10 cellular contexts compared by ENCODE assay signal in the genomic region with DNA sequence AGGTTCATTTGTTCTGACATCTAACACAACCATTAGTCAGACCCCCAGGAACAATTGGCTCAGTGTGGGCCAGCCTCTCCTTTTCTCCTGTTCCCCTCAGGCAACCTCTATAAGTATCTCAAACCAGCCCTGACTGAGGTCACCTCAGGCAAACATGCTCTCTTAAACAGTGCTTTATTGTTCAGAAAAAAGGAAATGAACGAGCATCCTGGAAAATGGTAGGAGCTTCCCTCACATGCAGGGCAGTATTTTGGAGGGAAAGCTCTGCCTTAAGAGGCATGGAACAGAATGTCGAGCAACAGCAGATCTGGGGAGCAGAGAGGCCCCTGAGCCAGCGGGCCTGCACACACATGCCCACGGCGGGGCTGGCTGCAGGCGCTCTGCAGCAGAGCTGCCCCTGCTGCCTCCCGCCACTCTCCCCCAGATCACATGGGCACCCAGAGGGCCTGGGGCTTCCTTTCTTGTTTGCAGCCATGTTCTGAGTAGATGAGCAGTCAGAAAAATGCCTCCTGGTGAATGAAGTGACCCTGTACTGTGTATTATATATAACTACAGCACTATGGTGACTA. TPM values are rescaled to one million over a fixed set of nuclear protein-coding genes. Genes with fewer than 3 reads are reported as not detected.
DNase-seq lines count a peak whose midpoint lies in the region; ATAC-seq lines count a peak whose summit lies in the region.
"Had no signal": no experiment of that assay in that cellular context is flagged by ENCODE, and none has a peak within 500 bp of the region (broad histone marks: within the 10 kb centered on the region; RNA-seq: fewer than 3 reads in every experiment).

No MANE protein-coding gene starts in this region.

- H3K27me3 ChIP-seq in adipocyte (replicated peaks; ENCODE audit: control insufficient read depth, insufficient read depth, low read length) = no peaks in the 10 kb centered on the region
- H3K27me3 ChIP-seq: gastrocnemius medialis, sigmoid colon had no signal

- no peak overlapping the region for H3K4me3 ChIP-seq in adipocyte (ENCODE audit: low read length)
- H3K4me3 ChIP-seq: gastrocnemius medialis, sigmoid colon had no signal

- no peaks in the 10 kb centered on the region for H3K36me3 Mint-ChIP-seq in activated T-helper 17 cell treated with anti-CD3 and anti-CD28 coated beads, Interleukin-2, amount 50 U/mL, for 72 hours (ENCODE audit: low read depth)

- H3K27ac Mint-ChIP-seq in activated T-helper 17 cell treated with anti-CD3 and anti-CD28 coated beads, Interleukin-2, amount 50 U/mL, for 72 hours = no peak overlapping the region

- no peak overlapping the region for H3K4me3 Mint-ChIP-seq in activated T-helper 17 cell treated with anti-CD3 and anti-CD28 coated beads, Interleukin-2, amount 50 U/mL, for 72 hours

- in situ Hi-C loops in G401 (cut with HindIII; ENCODE audit: low sequenced_read_pairs) = no loop called here

- H3K4me1 Mint-ChIP-seq in activated T-helper 17 cell treated with anti-CD3 and anti-CD28 coated beads, Interleukin-2, amount 50 U/mL, for 72 hours = no peaks in the 10 kb centered on the region

- no peaks in the 10 kb centered on the region for H3K9me3 Mint-ChIP-seq in activated T-helper 17 cell treated with anti-CD3 and anti-CD28 coated beads, Interleukin-2, amount 50 U/mL, for 72 hours

- no peak overlapping the region for H3K9ac ChIP-seq in adipocyte (ENCODE audit: low read length)

- H3K4me1 ChIP-seq in adipocyte (ENCODE audit: control insufficient read depth, insufficient read depth, low read length) = peaks cover 12% of the 10 kb centered on the region
- H3K4me1 ChIP-seq: gastrocnemius medialis, sigmoid colon had no signal

- H3K36me3 ChIP-seq in adipocyte (ENCODE audit: control insufficient read depth, insufficient read depth, low read length, severe bottlenecking) = no peaks in the 10 kb centered on the region
- H3K36me3 ChIP-seq: gastrocnemius medialis, sigmoid colon had no signal

- no peaks in the 10 kb centered on the region for H3K9me3 ChIP-seq in adipocyte (ENCODE audit: control insufficient read depth, low read length)
- H3K9me3 ChIP-seq: gastrocnemius medialis, sigmoid colon had no signal

- no peak for ATAC-seq in activated T-helper 17 cell treated with anti-CD3 and anti-CD28 coated beads, Interleukin-2, amount 50 U/mL, for 72 hours (replicated peaks)
- ATAC-seq: gastrocnemius medialis had no signal

- DNase-seq in Ammon's horn (ENCODE audit: low spot score) = peak; percentile 10
- DNase-seq in M059J (ENCODE audit: low read depth) = peak; percentile 83
- DNase-seq in adipocyte (ENCODE audit: low read depth) = peak; percentile 26
- peak; percentile 50 for DNase-seq in iPS-NIHi7 (ENCODE audit: extremely low spot score)
- no peak for DNase-seq in activated gamma-delta T cell treated with Interleukin-2 at 50 U/mL for 16 hours
- DNase-seq in G401 (ENCODE audit: low spot score) = no peak
- no peak for DNase-seq in NK-92 (lab: John Stamatoyannopoulos, UW; ENCODE audit: unreplicated experiment)
- DNase-seq: gastrocnemius medialis, sigmoid colon had no signal

- H3K27me3 Mint-ChIP-seq in activated T-helper 17 cell treated with anti-CD3 and anti-CD28 coated beads, Interleukin-2, amount 50 U/mL, for 72 hours = peaks cover 4% of the 10 kb centered on the region

RNA-seq across cellular contexts. Expression of a gene that starts 42.0 kb away (rescaled TPM):
- 27.3 and 44.3 TPM in 2 replicates for total RNA-seq in M059J (2014; rRNA removed; shearing (Covaris generic))
- total RNA-seq in activated T-helper 17 cell treated with anti-CD3 and anti-CD28 coated beads, Interleukin-2, amount 50 U/mL, for 72 hours = 1 to 10 TPM; 2.3 to 5.5 TPM
- total RNA-seq in G401 (2014; rRNA removed; shearing (Covaris generic)) = 11.3 and 20.6 TPM in 2 replicates

RNA-seq across cellular contexts. Expression of a gene that starts 56.6 kb away (rescaled TPM):
- total RNA-seq in M059J (2014; rRNA removed; shearing (Covaris generic)) = 3.4 and 4.6 TPM in 2 replicates
- 10 to 100 TPM in 1 of 2 donors, 1 to 10 TPM in 1; 8.2 to 11.2 TPM for total RNA-seq in activated T-helper 17 cell treated with anti-CD3 and anti-CD28 coated beads, Interleukin-2, amount 50 U/mL, for 72 hours
- total RNA-seq in G401 (2014; rRNA removed; shearing (Covaris generic)) = 13.2 and 16.4 TPM in 2 replicates

Comparison
In these comparisons a context has a peak if more than half of its experiments do, and no peak if none do; other contexts are left out.
1. DNase-seq: peak in Ammon's horn (single experiment), M059J (single experiment), adipocyte (single experiment) and iPS-NIHi7 (single experiment); none in activated gamma-delta T cell treated with Interleukin-2 at 50 U/mL for 16 hours (single experiment), G401 (single experiment) and NK-92 (single experiment).